18 cellular contexts compared by ENCODE assay signal in genomic region chr9:112032733-112033132, GRCh38.
DNase-seq lines count a peak whose midpoint lies in the region; ATAC-seq, FAIRE-seq and TF ChIP-seq lines count a peak whose summit lies in the region.
"Had no signal": no experiment of that assay in that cellular context is flagged by ENCODE, and none has a peak within 500 bp of the region (broad histone marks: within the 10 kb centered on the region; RNA-seq: fewer than 3 reads in every experiment).

No MANE protein-coding gene starts in this region.

- no peak overlapping the region for H3K18ac ChIP-seq in mesendoderm (ENCODE audit: low read length)

- no peak overlapping the region for H2AFZ ChIP-seq in OCI-LY3 (ENCODE audit: low read depth, low read length)

- no peak overlapping the region for H2BK5ac ChIP-seq in mesendoderm (ENCODE audit: low read length)

- peak overlapping the region; percentile 65 for H3K4me2 ChIP-seq in OCI-LY3 (ENCODE audit: low read length)
- H3K4me2 ChIP-seq in mesendoderm (ENCODE audit: low read length) = no peak overlapping the region

- no peak overlapping the region for H3K23ac ChIP-seq in mesendoderm (ENCODE audit: low read length)

- H4K5ac ChIP-seq in mesendoderm (ENCODE audit: low read length) = no peak overlapping the region

- no peaks in the 10 kb centered on the region for H3K27me3 ChIP-seq in OCI-LY3 (ENCODE audit: low read depth, low read length)
- no peaks in the 10 kb centered on the region for H3K27me3 ChIP-seq in brain microvascular endothelial cell (replicated peaks)
- no peaks in the 10 kb centered on the region for H3K27me3 ChIP-seq in mesendoderm (ENCODE audit: insufficient read depth, low read length, poor library complexity)
- H3K27me3 ChIP-seq: pancreas had no signal

- no peak overlapping the region for H3K4ac ChIP-seq in mesendoderm (ENCODE audit: low read depth, low read length)

- H3K9ac ChIP-seq in OCI-LY3 (ENCODE audit: low read length) (peak overlapping the region; percentile 67), mesendoderm (ENCODE audit: low read length) (no peak overlapping the region)

- H4K8ac ChIP-seq in mesendoderm (ENCODE audit: low read depth, low read length) = no peak overlapping the region

- H3K4me3 ChIP-seq in OCI-LY3 (ENCODE audit: low read length) = peak overlapping the region; percentile 17; the same call in 1 of the 2 replicates
- H3K4me3 ChIP-seq in brain microvascular endothelial cell (ENCODE audit: low read depth, low read length) = no peak overlapping the region
- no peak overlapping the region for H3K4me3 ChIP-seq in mesendoderm (ENCODE audit: low read length)
- H3K4me3 ChIP-seq: pancreas, skin epidermis, thoracic aorta had no signal

- H2BK15ac ChIP-seq in mesendoderm (replicated peaks; ENCODE audit: low read depth) = no peak overlapping the region

- TF ChIP-seq CTCF in OCI-LY3 (IDR thresholded peaks at IDR 0.05; ENCODE audit: low read depth, low read length) (no peak), brain microvascular endothelial cell (IDR thresholded peaks at IDR 0.05; ENCODE audit: low read depth, low read length, missing control alignments) (no peak)

- FAIRE-seq in RCC 7860 (lab: Jason Lieb, UNC) = no peak
- FAIRE-seq: pancreas had no signal

- H3K36me3 ChIP-seq in OCI-LY3 (replicated peaks; ENCODE audit: low read depth, low read length) (no peaks in the 10 kb centered on the region), brain microvascular endothelial cell (replicated peaks) (no peaks in the 10 kb centered on the region), mesendoderm (ENCODE audit: control insufficient read depth, insufficient read depth, low read length) (no peaks in the 10 kb centered on the region)
- H3K36me3 ChIP-seq: pancreas, thoracic aorta had no signal

- H3K9me3 ChIP-seq in OCI-LY3 (ENCODE audit: insufficient read depth, low read length) = no peaks in the 10 kb centered on the region
- H3K9me3 ChIP-seq: pancreas, thoracic aorta had no signal

- H2BK120ac ChIP-seq in mesendoderm (ENCODE audit: low read depth, low read length) = no peak overlapping the region

- DNase-seq in EH (ENCODE audit: low read depth) (peak; percentile 88), brain microvascular endothelial cell (no peak), mesendoderm (peak; percentile 31), T-helper 2 cell (no peak), hippocampal formation (lab: John Stamatoyannopoulos, UW) (no peak), RCC 7860 (ENCODE audit: low spot score) (no peak)
- DNase-seq: activated naive CD8-positive, alpha-beta T cell treated with anti-CD3 and anti-CD28 coated beads, Interleukin-2, amount 10 ng/mL, durations not matched to agents 7 days and 5 days; COR-L47; effector CD4-positive, alpha-beta T cell; GDM1; Karpas-422; NCI-H1417; NCI-H82; pancreas had no signal

- H3K79me1 ChIP-seq in mesendoderm (ENCODE audit: low read length) = no peaks in the 10 kb centered on the region

- no peak overlapping the region for H3K56ac ChIP-seq in mesendoderm (ENCODE audit: low read length)

- H3K4me1 ChIP-seq in OCI-LY3 (ENCODE audit: low read length) (peaks cover 94% of the 10 kb centered on the region), mesendoderm (ENCODE audit: control insufficient read depth, low read depth, low read length) (peaks cover 3% of the 10 kb centered on the region)

- no peaks in the 10 kb centered on the region for H3K79me2 ChIP-seq in OCI-LY3 (ENCODE audit: low read length)
- no peaks in the 10 kb centered on the region for H3K79me2 ChIP-seq in mesendoderm (ENCODE audit: control insufficient read depth, insufficient read depth, low read length)

- H3K27ac ChIP-seq in OCI-LY3 (ENCODE audit: low read length) = peak overlapping the region; percentile 98
- H3K27ac ChIP-seq in brain microvascular endothelial cell = peak overlapping the region; percentile 52
- H3K27ac ChIP-seq in mesendoderm (ENCODE audit: low read depth, low read length) = no peak overlapping the region
- H3K27ac ChIP-seq: thoracic aorta had no signal

- H2AK5ac ChIP-seq in mesendoderm (ENCODE audit: low read length) = no peak overlapping the region

- no peak for ATAC-seq in GM18861 (IDR thresholded peaks at IDR 0.05; ENCODE audit: unreplicated experiment)
- ATAC-seq: pancreas had no signal

- in situ Hi-C loops in brain microvascular endothelial cell (cut with HindIII; ENCODE audit: low pct_ligation_motif_present, low sequenced_read_pairs) = no loop called here

- no peaks in the 10 kb centered on the region for H4K20me1 ChIP-seq in OCI-LY3 (ENCODE audit: insufficient read depth, low read length)

- WGBS in mesendoderm (ENCODE audit: extremely low coverage, insufficient coverage, low lambda C conversion rate) = no CpG with 5 or more reads among the region's 1 CpG

Comparison
In these comparisons a context has a peak if more than half of its experiments do, and no peak if none do; other contexts are left out.
1. DNase-seq: peak in EH (single experiment) and mesendoderm (single experiment); none in brain microvascular endothelial cell (single experiment), T-helper 2 cell (0 of 5), hippocampal formation (0 of 2) and RCC 7860 (single experiment).